36 cellular contexts compared by ENCODE assay signal in genomic region chr2:88010136-88010535, GRCh38. TPM values are rescaled to one million over a fixed set of nuclear protein-coding genes. Genes with fewer than 3 reads are reported as not detected.
"Had no signal": no experiment of that assay in that cellular context is flagged by ENCODE, and none has a peak within 500 bp of the region (broad histone marks: within the 10 kb centered on the region; RNA-seq: fewer than 3 reads in every experiment).

No MANE protein-coding gene starts in this region.

- H3K36me3 ChIP-seq: adrenal gland, breast epithelium had no signal

- H2AFZ ChIP-seq: PC-9 had no signal

- H3K9me3 Mint-ChIP-seq: activated B cell treated with CpG ODN at 0.5 μM for 24 hours; activated CD8-positive, alpha-beta T cell treated with anti-CD3 and anti-CD28 coated beads for 36 hours; activated naive CD4-positive, alpha-beta T cell treated with anti-CD3 and anti-CD28 coated beads for 36 hours; activated naive CD4-positive, alpha-beta T cell treated with anti-CD3 and anti-CD28 coated beads, Interleukin-2, amount 50 U/mL, for 72 hours; activated T-cell treated with anti-CD3 and anti-CD28 coated beads, Interleukin-2, amount 50 U/mL, for 72 hours; activated T-helper 17 cell treated with anti-CD3 and anti-CD28 coated beads, Interleukin-2, amount 50 U/mL, for 72 hours had no signal

- DNase-seq: activated B cell treated with CpG ODN at 0.5 μM for 24 hours; activated CD4-positive, alpha-beta T cell treated with anti-CD3 and anti-CD28 coated beads for 4 hours; activated CD4-positive, CD25-positive, alpha-beta regulatory T cell treated with anti-CD3 and anti-CD28 coated beads, Interleukin-2, amount 50 U/mL, for 72 hours; activated CD8-positive, alpha-beta T cell treated with anti-CD3 and anti-CD28 coated beads for 36 hours; activated gamma-delta T cell treated with Interleukin-2 at 50 U/mL for 16 hours; activated naive CD4-positive, alpha-beta T cell treated with anti-CD3 and anti-CD28 coated beads for 36 hours; activated T-cell treated with anti-CD3 and anti-CD28 coated beads, Interleukin-2, amount 50 U/mL, for 1 hour; activated T-cell treated with anti-CD3 and anti-CD28 coated beads, Interleukin-2, amount 50 U/mL, for 72 hours; adrenal gland; body of pancreas; NCI-H1105; NCI-H1417 treated with DMSO at 0.1 percent for 48 hours; NCI-H187 treated with DMSO at 0.1 percent for 48 hours; NCI-H2081; NCI-H2171 treated with DMSO at 0.1 percent for 48 hours; NCI-H2227 treated with DMSO at 0.1 percent for 48 hours; NCI-H446 treated with DMSO at 0.1 percent for 48 hours; NCI-H524; NCI-H69; PC-9; SIG-M5; SW 1271; T-helper 1 cell; T-helper 2 cell; T-helper 9 cell had no signal

- H3K4me1 Mint-ChIP-seq: activated T-helper 17 cell treated with anti-CD3 and anti-CD28 coated beads, Interleukin-2, amount 50 U/mL, for 72 hours had no signal

- H3K4me3 Mint-ChIP-seq: activated B cell treated with CpG ODN at 0.5 μM for 24 hours; activated CD8-positive, alpha-beta T cell treated with anti-CD3 and anti-CD28 coated beads for 36 hours; activated naive CD4-positive, alpha-beta T cell treated with anti-CD3 and anti-CD28 coated beads for 36 hours; activated T-cell treated with anti-CD3 and anti-CD28 coated beads, Interleukin-2, amount 50 U/mL, for 72 hours; activated T-helper 17 cell treated with anti-CD3 and anti-CD28 coated beads, Interleukin-2, amount 50 U/mL, for 72 hours had no signal

- H3K27ac Mint-ChIP-seq: activated B cell treated with CpG ODN at 0.5 μM for 24 hours; activated CD8-positive, alpha-beta T cell treated with anti-CD3 and anti-CD28 coated beads for 36 hours; activated naive CD4-positive, alpha-beta T cell treated with anti-CD3 and anti-CD28 coated beads for 36 hours; activated naive CD4-positive, alpha-beta T cell treated with anti-CD3 and anti-CD28 coated beads, Interleukin-2, amount 50 U/mL, for 72 hours; activated T-cell treated with anti-CD3 and anti-CD28 coated beads, Interleukin-2, amount 50 U/mL, for 72 hours; activated T-helper 17 cell treated with anti-CD3 and anti-CD28 coated beads, Interleukin-2, amount 50 U/mL, for 72 hours had no signal

- H3K27me3 Mint-ChIP-seq: activated B cell treated with CpG ODN at 0.5 μM for 24 hours; activated CD8-positive, alpha-beta T cell treated with anti-CD3 and anti-CD28 coated beads for 36 hours; activated T-helper 17 cell treated with anti-CD3 and anti-CD28 coated beads, Interleukin-2, amount 50 U/mL, for 72 hours had no signal

- H3K4me1 ChIP-seq: adrenal gland, body of pancreas, breast epithelium had no signal

- H3K4me2 ChIP-seq: PC-9 had no signal

- ATAC-seq: activated CD8-positive, alpha-beta T cell treated with anti-CD3 and anti-CD28 coated beads for 36 hours; activated naive CD4-positive, alpha-beta T cell treated with anti-CD3 and anti-CD28 coated beads, Interleukin-2, amount 50 U/mL, for 72 hours; activated T-cell treated with anti-CD3 and anti-CD28 coated beads, Interleukin-2, amount 50 U/mL, for 72 hours; activated T-helper 17 cell treated with anti-CD3 and anti-CD28 coated beads, Interleukin-2, amount 50 U/mL, for 72 hours; body of pancreas; Right ventricle myocardium inferior had no signal

- H3K36me3 Mint-ChIP-seq: activated naive CD4-positive, alpha-beta T cell treated with anti-CD3 and anti-CD28 coated beads, Interleukin-2, amount 50 U/mL, for 72 hours had no signal

- H3K9me3 ChIP-seq: adrenal gland, body of pancreas, breast epithelium had no signal

- H3K27me3 ChIP-seq: adrenal gland, body of pancreas, breast epithelium had no signal

- H3K27ac ChIP-seq: adrenal gland, body of pancreas, PC-9, RWPE1, VCaP had no signal

- H3K4me3 ChIP-seq: adrenal gland, body of pancreas, breast epithelium, PC-9 had no signal

RNA-seq across cellular contexts. Expression of gene RNU2-63P, which starts 6.2 kb away (rescaled TPM):
- total RNA-seq: body of pancreas, breast epithelium, cardiac septum, PC-9, Right ventricle myocardium inferior had no signal
- polyA plus RNA-seq: adrenal gland had no signal

RNA-seq across cellular contexts. Expression of gene SMYD1, which starts 57.5 kb away (rescaled TPM):
- total RNA-seq: activated B cell treated with CpG ODN at 0.5 μM for 24 hours; activated CD8-positive, alpha-beta memory T cell treated with anti-CD3 and anti-CD28 coated beads for 36 hours; activated CD8-positive, alpha-beta T cell treated with anti-CD3 and anti-CD28 coated beads for 36 hours; activated naive CD4-positive, alpha-beta T cell treated with anti-CD3 and anti-CD28 coated beads for 36 hours; activated naive CD4-positive, alpha-beta T cell treated with anti-CD3 and anti-CD28 coated beads, Interleukin-2, amount 50 U/mL, for 72 hours; activated T-cell treated with anti-CD3 and anti-CD28 coated beads, Interleukin-2, amount 50 U/mL, for 72 hours; activated T-helper 17 cell treated with anti-CD3 and anti-CD28 coated beads, Interleukin-2, amount 50 U/mL, for 72 hours; astrocyte; body of pancreas; MCF 10A; OCI-LY7; PC-9 had no signal
